Comparison of ENCODE assay signal across 30 cellular contexts in genomic region chr22:46331496-46331895, GRCh38.
"Had no signal": no experiment of that assay in that cellular context is flagged by ENCODE, and none has a peak within 500 bp of the region (broad histone marks: within the 10 kb centered on the region; RNA-seq: fewer than 3 reads in every experiment).

No MANE protein-coding gene starts in this region.

- H3K27ac ChIP-seq: colonic mucosa, esophagus muscularis mucosa, foreskin keratinocyte, gastroesophageal sphincter, heart right ventricle, left ventricle myocardium inferior, right lobe of liver, testis, tibial artery had no signal

- H3K4me3 ChIP-seq: colonic mucosa, esophagus muscularis mucosa, gastroesophageal sphincter, heart right ventricle, left ventricle myocardium inferior, lung, mucosa of descending colon, right lobe of liver, testis, tibial artery had no signal

- H3K9me3 ChIP-seq: colonic mucosa, esophagus muscularis mucosa, gastroesophageal sphincter, heart right ventricle, left ventricle myocardium inferior, mucosa of descending colon, right lobe of liver, testis, tibial artery had no signal

- H3K36me3 ChIP-seq: colonic mucosa, esophagus muscularis mucosa, gastroesophageal sphincter, left ventricle myocardium inferior, right lobe of liver, tibial artery had no signal

- H3K4me1 ChIP-seq: foreskin keratinocyte had no signal

- ATAC-seq: foreskin keratinocyte; gastroesophageal sphincter; heart right ventricle; left colon; mucosa of descending colon; natural killer cell treated with Interleukin-12 subunit alpha and Interleukin-12 subunit beta and Interleukin-15 and Interleukin-18, amount 100 ng/mL, for 72 hours; right lobe of liver; stimulated activated effector memory CD8-positive, alpha-beta T cell treated with anti-CD3 and anti-CD28 coated beads, Interleukin-12 subunit alpha, Interleukin-12 subunit beta, amount 100 ng/mL, for 72 hours had no signal

- FAIRE-seq: endothelial cell of umbilical vein, small intestine had no signal

- DNase-seq: central memory CD4-positive, alpha-beta T cell; colonic mucosa; effector CD8-positive, alpha-beta T cell; foreskin keratinocyte; glutamatergic neuron; heart right ventricle; hypothalamus; immature natural killer cell; islet precursor cell; kidney glomerular epithelial cell; left colon; mucosa of descending colon; naive B cell; retina; small intestine; stimulated activated CD4-positive, alpha-beta T cell treated with anti-CD3 and anti-CD28 coated beads, Interleukin-12 subunit alpha, Interleukin-12 subunit beta, amount 100 ng/mL, for 4 hours; stimulated activated CD4-positive, alpha-beta T cell treated with anti-CD3 and anti-CD28 coated beads, Interleukin-1b, Interleukin-23, amount 100 ng/mL, for 48 hours; stimulated activated CD4-positive, alpha-beta T cell treated with anti-CD3 and anti-CD28 coated beads, Interleukin-4, amount 100 ng/mL, for 1 hour; stimulated activated naive CD4-positive, alpha-beta T cell treated with Interleukin-2 at 50 U/mL for 16 hours; substantia nigra; testis; tibial artery had no signal

- H3K27me3 ChIP-seq: colonic mucosa, esophagus muscularis mucosa, foreskin keratinocyte, gastroesophageal sphincter, heart right ventricle, right lobe of liver, testis, tibial artery had no signal
